ENCODE assay signal across 1 cellular context in genomic region chr16:31134625-31135534, GRCh38.
TF ChIP-seq lines count a peak whose summit lies in the region.

No MANE protein-coding gene starts in this region.

TF ChIP-seq in IMR-90, 13 proteins besides CTCF, POLR2A, EP300 and RAD21 (continued from another document):
- no peak for TF ChIP-seq ELK1 (IDR thresholded peaks at IDR 0.05; ENCODE audit: borderline replicate concordance, low read depth, low read length)
- TF ChIP-seq NFE2L2 (IDR thresholded peaks at IDR 0.05; ENCODE audit: low read depth, low read length): no peak
- no peak for TF ChIP-seq MAFK (IDR thresholded peaks at IDR 0.05; ENCODE audit: low read depth, low read length)
- TF ChIP-seq BHLHE40 (IDR thresholded peaks at IDR 0.05; ENCODE audit: low read depth, low read length): no peak
- no peak for TF ChIP-seq MAZ (IDR thresholded peaks at IDR 0.05; ENCODE audit: borderline replicate concordance, low read depth, low read length)
- TF ChIP-seq MXI1 (IDR thresholded peaks at IDR 0.05; ENCODE audit: borderline replicate concordance, low read depth, low read length): no peak
- no peak for TF ChIP-seq CHD1 (IDR thresholded peaks at IDR 0.05; ENCODE audit: low read depth, low read length)
- no peak for TF ChIP-seq CEBPB (IDR thresholded peaks at IDR 0.05; ENCODE audit: low read depth, low read length)
